In genomic region chr20:49907405-49908257, GRCh38 we compare ENCODE assay signal across 18 cellular contexts.
"Had no signal": no experiment of that assay in that cellular context is flagged by ENCODE, and none has a peak within 500 bp of the region (broad histone marks: within the 10 kb centered on the region; RNA-seq: fewer than 3 reads in every experiment).

No MANE protein-coding gene starts in this region.

- H3K27ac ChIP-seq: gastroesophageal sphincter, right lobe of liver, testis had no signal

- H3K27me3 ChIP-seq: gastroesophageal sphincter, left lung, right lobe of liver, testis had no signal

- H3K9me3 ChIP-seq: gastroesophageal sphincter, left lung, right lobe of liver, testis had no signal

- H3K4me3 ChIP-seq: gastroesophageal sphincter, left lung, right lobe of liver, smooth muscle cell, testis had no signal

- FAIRE-seq: keratinocyte had no signal

- H3K4me2 ChIP-seq: smooth muscle cell had no signal

- DNase-seq: activated CD4-positive, alpha-beta T cell treated with anti-CD3 and anti-CD28 coated beads for 36 hours; activated CD8-positive, alpha-beta memory T cell treated with anti-CD3 and anti-CD28 coated beads, Interleukin-2, amount 50 U/mL, for 48 hours; activated CD8-positive, alpha-beta T cell treated with anti-CD3 and anti-CD28 coated beads, Interleukin-2, amount 10 ng/mL, durations not matched to agents 7 days and 5 days; activated gamma-delta T cell; activated naive CD8-positive, alpha-beta T cell treated with anti-CD3 and anti-CD28 coated beads for 36 hours; activated T-cell treated with anti-CD3 and anti-CD28 coated beads, Interleukin-2, amount 50 U/mL, for 72 hours; amygdala; cerebellar nuclear complex; erythroblast; left lung; mesenchymal stem cell; natural killer cell; stimulated activated naive CD8-positive, alpha-beta T cell treated with anti-CD3 and anti-CD28 coated beads, Interleukin-15, amount 100 ng/mL, for 72 hours; testis had no signal

- ATAC-seq: activated CD4-positive, alpha-beta T cell treated with anti-CD3 and anti-CD28 coated beads for 36 hours; activated CD8-positive, alpha-beta T cell treated with anti-CD3 and anti-CD28 coated beads, Interleukin-2, amount 10 ng/mL, durations not matched to agents 7 days and 5 days; activated T-cell treated with anti-CD3 and anti-CD28 coated beads, Interleukin-2, amount 50 U/mL, for 72 hours; gastroesophageal sphincter; left lung; natural killer cell; right lobe of liver; stimulated activated naive CD8-positive, alpha-beta T cell treated with anti-CD3 and anti-CD28 coated beads, Interleukin-15, amount 100 ng/mL, for 72 hours had no signal
